In genomic region chr9:72718503-72718902, GRCh38 we compare ENCODE assay signal across 24 cellular contexts.
DNase-seq lines count a peak whose midpoint lies in the region; ATAC-seq and TF ChIP-seq lines count a peak whose summit lies in the region.
"Had no signal": no experiment of that assay in that cellular context is flagged by ENCODE, and none has a peak within 500 bp of the region (broad histone marks: within the 10 kb centered on the region; RNA-seq: fewer than 3 reads in every experiment).

No MANE protein-coding gene starts in this region.

- H3K36me3 ChIP-seq in DOHH2 (ENCODE audit: control insufficient read depth, low read length), result no peaks in the 10 kb centered on the region
- H3K36me3 ChIP-seq in endodermal cell (ENCODE audit: control insufficient read depth, insufficient read depth, low read length), result no peaks in the 10 kb centered on the region
- H3K36me3 ChIP-seq: heart right ventricle, tibial nerve had no signal

- H3K9me3 ChIP-seq in DOHH2 (ENCODE audit: control insufficient read depth, insufficient read depth, low read length) (no peaks in the 10 kb centered on the region), endodermal cell (ENCODE audit: control insufficient read depth, low read length) (peaks cover under 1% of the 10 kb centered on the region)
- H3K9me3 ChIP-seq: mucosa of descending colon, tibial nerve had no signal

- H3K9ac ChIP-seq in endodermal cell (ENCODE audit: extremely low read depth, low read length, poor library complexity, severe bottlenecking), result no peak overlapping the region

- H3K4me1 Mint-ChIP-seq in endodermal cell, result peaks cover 4% of the 10 kb centered on the region
- H3K4me1 Mint-ChIP-seq: CD8-positive, alpha-beta memory T cell had no signal

- no peak overlapping the region for H3K27ac ChIP-seq in DOHH2 (ENCODE audit: low read depth, low read length)
- no peak overlapping the region for H3K27ac ChIP-seq in endodermal cell (ENCODE audit: low read depth, low read length)
- H3K27ac ChIP-seq: heart right ventricle, PC-9, psoas muscle, tibial nerve had no signal

- no peak overlapping the region for H3K4me2 ChIP-seq in DOHH2 (ENCODE audit: low read length)
- H3K4me2 ChIP-seq: PC-9 had no signal

- no peak for ATAC-seq in HG03196 (IDR thresholded peaks at IDR 0.05; ENCODE audit: unreplicated experiment)
- no peak for ATAC-seq in left ventricle myocardium superior
- ATAC-seq: activated T-cell treated with anti-CD3 and anti-CD28 coated beads, Interleukin-2, amount 50 U/mL, for 4 hours; heart right ventricle; mucosa of descending colon; psoas muscle had no signal

- intact Hi-C loops in left ventricle myocardium superior (cut with micrococcal nuclease), result no loop called here

- H3K9me3 Mint-ChIP-seq in endodermal cell, result peaks cover 3% of the 10 kb centered on the region
- H3K9me3 Mint-ChIP-seq: activated T-cell treated with anti-CD3 and anti-CD28 coated beads, Interleukin-2, amount 50 U/mL, for 4 hours; CD8-positive, alpha-beta memory T cell; dendritic cell treated with granulocyte-macrophage colony-stimulating factor and Interleukin-4, amounts not matched to agents 40 ng/mL and 50 ng/mL, for 4 days; T-helper 1 cell treated with Interleukin-12 subunit alpha and Interleukin-12 subunit beta and Interleukin-4 antibody, amounts not matched to agents 30 μg/mL and 1 μg/mL, for 36 hours had no signal

- WGBS in endodermal cell (ENCODE audit: insufficient coverage in 1 of 2, insufficient read length in 1 of 2), 2 experiments, result 93% methylated on average over 3 of the region's 3 CpGs; no CpG with 5 or more reads in 1 of the 2 experiments

- H3K9me2 ChIP-seq in DOHH2 (replicated peaks; ENCODE audit: control insufficient read depth, low read length), result no peaks in the 10 kb centered on the region

- H3K27me3 ChIP-seq in DOHH2 (ENCODE audit: control insufficient read depth, low read length) (no peaks in the 10 kb centered on the region), endodermal cell (ENCODE audit: control insufficient read depth, insufficient read depth, low read length, poor library complexity, severe bottlenecking) (no peaks in the 10 kb centered on the region)
- H3K27me3 ChIP-seq: heart right ventricle, tibial nerve had no signal

- DNase-seq in NCI-H69 (lab: John Stamatoyannopoulos, UW) (peak; percentile 9), endodermal cell (peak; percentile 64), NCI-H2196 (lab: John Stamatoyannopoulos, UW; ENCODE audit: unreplicated experiment) (no peak), left ventricle myocardium superior (no peak)
- DNase-seq: activated naive CD4-positive, alpha-beta T cell treated with anti-CD3 and anti-CD28 coated beads, Interleukin-2, amount 50 U/mL, for 16 hours; activated T-cell treated with anti-CD3 and anti-CD28 coated beads, Interleukin-2, amount 50 U/mL, for 4 hours; anterior cingulate cortex; CD8-positive, alpha-beta memory T cell; heart right ventricle; KG1; mucosa of descending colon; NCI-H1105; NCI-H2081 treated with DMSO at 0.1 percent for 48 hours; NCI-H510A treated with DMSO at 0.1 percent for 48 hours; PC-9; psoas muscle; stimulated activated CD4-positive, alpha-beta T cell treated with anti-CD3 and anti-CD28 coated beads, Interleukin-4, amount 100 ng/mL, for 24 hours had no signal

- H3K36me3 Mint-ChIP-seq in endodermal cell (ENCODE audit: low read depth), result no peaks in the 10 kb centered on the region
- H3K36me3 Mint-ChIP-seq: CD8-positive, alpha-beta memory T cell had no signal

- H3K4me3 ChIP-seq in DOHH2 (ENCODE audit: low read length) (no peak overlapping the region), endodermal cell (ENCODE audit: low read length) (no peak overlapping the region)
- H3K4me3 ChIP-seq: heart right ventricle, mucosa of descending colon, PC-9, psoas muscle, tibial nerve had no signal

- TF ChIP-seq CTCF in DOHH2 (IDR thresholded peaks at IDR 0.05; ENCODE audit: low read depth, low read length, poor library complexity, severe bottlenecking) (peak; percentile 50), GM12873 (IDR thresholded peaks at IDR 0.05; ENCODE audit: insufficient read depth, low read depth, low read length, missing control alignments) (peak; percentile 38), endodermal cell (conservative IDR thresholded peaks at IDR 0.05) (peak; percentile 56)

- no peaks in the 10 kb centered on the region for H3K79me2 ChIP-seq in DOHH2 (ENCODE audit: control insufficient read depth, low read length)

- H4K20me1 ChIP-seq in DOHH2 (ENCODE audit: control insufficient read depth, insufficient read depth, low read depth, low read length), result no peaks in the 10 kb centered on the region

- no peak overlapping the region for H3K4me3 Mint-ChIP-seq in endodermal cell
- H3K4me3 Mint-ChIP-seq: activated T-cell treated with anti-CD3 and anti-CD28 coated beads, Interleukin-2, amount 50 U/mL, for 4 hours; CD8-positive, alpha-beta memory T cell; dendritic cell treated with granulocyte-macrophage colony-stimulating factor and Interleukin-4, amounts not matched to agents 40 ng/mL and 50 ng/mL, for 4 days; stimulated activated naive CD8-positive, alpha-beta T cell treated with anti-CD3 and anti-CD28 coated beads, Interleukin-15, Interleukin-2, amounts not matched to agents 100 ng/mL and 50 ng/mL, for 24 hours; T-helper 1 cell treated with Interleukin-12 subunit alpha and Interleukin-12 subunit beta and Interleukin-4 antibody, amounts not matched to agents 30 μg/mL and 1 μg/mL, for 36 hours had no signal

- H3K27me3 Mint-ChIP-seq in endodermal cell (ENCODE audit: insufficient read depth), result no peaks in the 10 kb centered on the region

- no peak overlapping the region for H3K27ac Mint-ChIP-seq in endodermal cell
- H3K27ac Mint-ChIP-seq: dendritic cell treated with granulocyte-macrophage colony-stimulating factor and Interleukin-4, amounts not matched to agents 40 ng/mL and 50 ng/mL, for 4 days; stimulated activated naive CD8-positive, alpha-beta T cell treated with anti-CD3 and anti-CD28 coated beads, Interleukin-15, Interleukin-2, amounts not matched to agents 100 ng/mL and 50 ng/mL, for 24 hours; T-helper 1 cell treated with Interleukin-12 subunit alpha and Interleukin-12 subunit beta and Interleukin-4 antibody, amounts not matched to agents 30 μg/mL and 1 μg/mL, for 36 hours had no signal

- H3K4me1 ChIP-seq in DOHH2 (ENCODE audit: control insufficient read depth, low read length) (no peaks in the 10 kb centered on the region), endodermal cell (ENCODE audit: control insufficient read depth, insufficient read depth, low read length) (no peaks in the 10 kb centered on the region)
- H3K4me1 ChIP-seq: heart right ventricle, psoas muscle, tibial nerve had no signal

- H3F3A ChIP-seq in DOHH2 (ENCODE audit: control insufficient read depth, insufficient read depth), result no peaks in the 10 kb centered on the region

Comparison
In these comparisons a context has a peak if more than half of its experiments do, and no peak if none do; other contexts are left out.
1. DNase-seq: peak in NCI-H69 (single experiment) and endodermal cell (single experiment); none in NCI-H2196 (single experiment) and left ventricle myocardium superior (single experiment).
2. Peak in every context shown above with its lines, with median percentiles within 50 percentile points of each other: CTCF ChIP-seq.